In genomic region chr1:198411240-198411639, GRCh38 we compare ENCODE assay signal across 33 cellular contexts.
DNase-seq lines count a peak whose midpoint lies in the region; ATAC-seq, FAIRE-seq and TF ChIP-seq lines count a peak whose summit lies in the region.
"Had no signal": no experiment of that assay in that cellular context is flagged by ENCODE, and none has a peak within 500 bp of the region (broad histone marks: within the 10 kb centered on the region; RNA-seq: fewer than 3 reads in every experiment).

No MANE protein-coding gene starts in this region.

- no peak for TF ChIP-seq POLR2A in HepG2 (IDR thresholded peaks at IDR 0.05; ENCODE audit: insufficient read depth in 1 of 2, low read depth in 2 of 2, low read length in 2 of 2)
- no peak for TF ChIP-seq POLR2A in right lobe of liver (IDR thresholded peaks at IDR 0.05)
- TF ChIP-seq POLR2A in A549 (IDR thresholded peaks at IDR 0.05; ENCODE audit: low read length): no peak
- no peak for TF ChIP-seq POLR2A in IMR-90 (IDR thresholded peaks at IDR 0.05; ENCODE audit: low read depth, low read length)
- TF ChIP-seq POLR2A in K562 (conservative IDR thresholded peaks at IDR 0.05): no peak

- TF ChIP-seq EP300 in HepG2 (IDR thresholded peaks at IDR 0.05; ENCODE audit: low read depth in 2 of 2, low read length in 2 of 2): no peak
- TF ChIP-seq EP300 in HepG2 (CRISPR knock-in tag; IDR thresholded peaks at IDR 0.05; ENCODE audit: borderline replicate concordance): no peak
- TF ChIP-seq EP300 in A549 (IDR thresholded peaks at IDR 0.05): no peak
- TF ChIP-seq EP300 in K562 (IDR thresholded peaks at IDR 0.05; ENCODE audit: low read length): no peak

- no peak overlapping the region for H2BK5ac ChIP-seq in IMR-90 (ENCODE audit: low read depth, low read length, poor library complexity, severe bottlenecking)
- H2BK5ac ChIP-seq in trophoblast cell (ENCODE audit: low read depth, low read length, poor library complexity): no peak overlapping the region

- H3K9me3 ChIP-seq in HepG2 (ENCODE audit: low read length) (no peaks in the 10 kb centered on the region), right lobe of liver (no peaks in the 10 kb centered on the region), A549 (no peaks in the 10 kb centered on the region), IMR-90 (ENCODE audit: control insufficient read depth, insufficient read depth, low read length) (no peaks in the 10 kb centered on the region), K562 (replicated peaks; ENCODE audit: control insufficient read depth, insufficient read depth, low read depth, low read length) (no peaks in the 10 kb centered on the region), trophoblast cell (ENCODE audit: insufficient read depth, low read depth, low read length) (no peaks in the 10 kb centered on the region)
- H3K9me3 ChIP-seq: BE2C; BLaER1; BLaER1 treated with 17β-estradiol and CSF1 and Interleukin-3, amounts not matched to agents 10 nM and 100 nM; Caco-2 had no signal

- no peak overlapping the region for H3K4ac ChIP-seq in IMR-90 (ENCODE audit: low read depth, low read length)
- H3K4ac ChIP-seq in trophoblast cell (ENCODE audit: low read depth, low read length): no peak overlapping the region

- H3K9ac ChIP-seq in HepG2 (ENCODE audit: insufficient read depth, low read depth, low read length) (no peak overlapping the region), IMR-90 (ENCODE audit: low read depth, low read length) (no peak overlapping the region), K562 (ENCODE audit: insufficient read depth in 1 of 2, low read depth in 2 of 2, low read length in 2 of 2) (no peak overlapping the region), trophoblast cell (ENCODE audit: low read length) (no peak overlapping the region)
- H3K9ac ChIP-seq: BLaER1; BLaER1 treated with 17β-estradiol and CSF1 and Interleukin-3, amounts not matched to agents 10 nM and 100 nM had no signal

- no peaks in the 10 kb centered on the region for H3K36me3 ChIP-seq in HepG2 (replicated peaks in 1 of 2; ENCODE audit: control insufficient read depth in 1 of 2, insufficient read depth in 2 of 2, low read length in 2 of 2)
- no peaks in the 10 kb centered on the region for H3K36me3 ChIP-seq in right lobe of liver
- H3K36me3 ChIP-seq in IMR-90 (ENCODE audit: control insufficient read depth, insufficient read depth, low read length): no peaks in the 10 kb centered on the region
- no peaks in the 10 kb centered on the region for H3K36me3 ChIP-seq in K562 (ENCODE audit: control insufficient read depth, insufficient read depth, low read length)
- no peaks in the 10 kb centered on the region for H3K36me3 ChIP-seq in trophoblast cell (ENCODE audit: control insufficient read depth in 1 of 2, insufficient read depth in 2 of 2, low read length in 2 of 2)
- H3K36me3 ChIP-seq: BE2C; BLaER1; BLaER1 treated with 17β-estradiol and CSF1 and Interleukin-3, amounts not matched to agents 10 nM and 100 nM had no signal

- H3K27ac ChIP-seq in HepG2 (ENCODE audit: extremely low read length, insufficient read depth, low read length) (no peak overlapping the region), right lobe of liver (no peak overlapping the region), A549 (no peak overlapping the region), IMR-90 (ENCODE audit: insufficient read depth, low read length) (no peak overlapping the region), K562 (ENCODE audit: extremely low read depth, low read depth, low read length) (no peak overlapping the region), trophoblast cell (ENCODE audit: low read depth, low read length) (no peak overlapping the region)
- H3K27ac ChIP-seq: 22Rv1; BLaER1; BLaER1 treated with 17β-estradiol and CSF1 and Interleukin-3, amounts not matched to agents 10 nM and 100 nM; C4-2B had no signal

- no peak overlapping the region for H2AK9ac ChIP-seq in IMR-90 (replicated peaks; ENCODE audit: low read depth, low read length, poor library complexity)

- H2AFZ ChIP-seq in HepG2 (ENCODE audit: low read length) (no peak overlapping the region), IMR-90 (replicated peaks; ENCODE audit: low read length, poor library complexity) (no peak overlapping the region), K562 (ENCODE audit: low read depth, low read length) (no peak overlapping the region), trophoblast cell (ENCODE audit: insufficient read depth, low read length, poor library complexity) (no peak overlapping the region)

- H4K12ac ChIP-seq in trophoblast cell (ENCODE audit: low read depth, low read length): no peak overlapping the region

- no peak overlapping the region for H3K18ac ChIP-seq in IMR-90 (ENCODE audit: low read depth, low read length)
- H3K18ac ChIP-seq in trophoblast cell (ENCODE audit: low read length): no peak overlapping the region

- BruUV-seq in HepG2 (replicated peaks; lab: Mats Ljungman, UMichigan) (no TSS peak), IMR-90 (replicated peaks; lab: Mats Ljungman, UMichigan) (no TSS peak), K562 (replicated peaks; lab: Mats Ljungman, UMichigan) (no TSS peak)

- no peak overlapping the region for H2AK5ac ChIP-seq in IMR-90 (ENCODE audit: low read depth, low read length)
- no peak overlapping the region for H2AK5ac ChIP-seq in trophoblast cell (ENCODE audit: low read length)

- no peaks in the 10 kb centered on the region for H3K9me1 ChIP-seq in IMR-90 (ENCODE audit: insufficient read depth, low read length)
- no peaks in the 10 kb centered on the region for H3K9me1 ChIP-seq in K562 (ENCODE audit: control insufficient read depth, insufficient read depth, low read length)

- H3K4me3 ChIP-seq in HepG2 (replicated peaks in 1 of 3; ENCODE audit: insufficient read depth in 1 of 3, low read depth in 2 of 3, low read length in 3 of 3) (no peak overlapping the region), right lobe of liver (no peak overlapping the region), A549 (no peak overlapping the region), IMR-90 (ENCODE audit: insufficient read depth, low read depth, low read length) (no peak overlapping the region), K562 (no peak overlapping the region), trophoblast cell (ENCODE audit: low read depth, low read length) (no peak overlapping the region)
- H3K4me3 ChIP-seq: BLaER1; BLaER1 treated with 17β-estradiol and CSF1 and Interleukin-3, amounts not matched to agents 10 nM and 100 nM had no signal

- H3K4me2 ChIP-seq in HepG2 (ENCODE audit: low read depth, low read length) (no peak overlapping the region), A549 (no peak overlapping the region), IMR-90 (ENCODE audit: low read depth, low read length) (no peak overlapping the region), K562 (ENCODE audit: insufficient read depth, low read length) (no peak overlapping the region), trophoblast cell (ENCODE audit: low read length) (no peak overlapping the region)
- H3K4me2 ChIP-seq: BLaER1; BLaER1 treated with 17β-estradiol and CSF1 and Interleukin-3, amounts not matched to agents 10 nM and 100 nM had no signal

- H4K20me1 ChIP-seq in HepG2 (ENCODE audit: insufficient read depth, low read length) (no peaks in the 10 kb centered on the region), IMR-90 (ENCODE audit: insufficient read depth, low read length) (no peaks in the 10 kb centered on the region), K562 (replicated peaks; ENCODE audit: control insufficient read depth, insufficient read depth, low read length) (no peaks in the 10 kb centered on the region)
- H4K20me1 ChIP-seq: BLaER1; BLaER1 treated with 17β-estradiol and CSF1 and Interleukin-3, amounts not matched to agents 10 nM and 100 nM had no signal

- POLR2A ChIA-PET in HepG2 (lab: Yijun Ruan, JAX) (no interaction called here), A549 (lab: Yijun Ruan, JAX) (no interaction called here), IMR-90 (lab: Charles Lee; ENCODE audit: unreplicated experiment) (no interaction called here), K562 (lab: Yijun Ruan, JAX) (no interaction called here)

- H2BK12ac ChIP-seq in trophoblast cell (ENCODE audit: low read length): no peak overlapping the region

- no peak for TF ChIP-seq CTCF in HepG2 (CRISPR knock-in tag; IDR thresholded peaks at IDR 0.05)
- no peak for TF ChIP-seq CTCF in right lobe of liver (IDR thresholded peaks at IDR 0.05)
- TF ChIP-seq CTCF in A549 (IDR thresholded peaks at IDR 0.05): no peak
- TF ChIP-seq CTCF in IMR-90 (conservative IDR thresholded peaks at IDR 0.05; ENCODE audit: low read depth, low read length): no peak
- TF ChIP-seq CTCF in K562 (IDR thresholded peaks at IDR 0.05 in 2 of 3, conservative IDR thresholded peaks at IDR 0.05 in 1 of 3; ENCODE audit: insufficient read depth in 2 of 3, low read depth in 1 of 3, low read length in 3 of 3): no peak

- H3K79me1 ChIP-seq in IMR-90 (ENCODE audit: low read depth in 1 of 2, low read length in 2 of 2) (no peaks in the 10 kb centered on the region), trophoblast cell (ENCODE audit: low read length) (no peaks in the 10 kb centered on the region)

- FAIRE-seq in HepG2 (lab: Jason Lieb, UNC): no peak
- no peak for FAIRE-seq in A549 (lab: Jason Lieb, UNC)
- no peak for FAIRE-seq in K562 (lab: Jason Lieb, UNC)
- FAIRE-seq: A204.1 had no signal

- no peak for ATAC-seq in HepG2
- ATAC-seq in right lobe of liver: no peak
- ATAC-seq in A549: no peak
- ATAC-seq in IMR-90 (ENCODE audit: low read depth): no peak
- no peak for ATAC-seq in K562
- ATAC-seq: CD8-positive, alpha-beta T cell had no signal

- no peak for TF ChIP-seq RAD21 in HepG2 (CRISPR knock-in tag; IDR thresholded peaks at IDR 0.05)
- TF ChIP-seq RAD21 in A549 (conservative IDR thresholded peaks at IDR 0.05 in 1 of 2, IDR thresholded peaks at IDR 0.05 in 1 of 2): no peak
- TF ChIP-seq RAD21 in IMR-90 (IDR thresholded peaks at IDR 0.05; ENCODE audit: low read length): no peak
- no peak for TF ChIP-seq RAD21 in K562 (CRISPR knock-in tag; conservative IDR thresholded peaks at IDR 0.05 in 1 of 2, IDR thresholded peaks at IDR 0.05 in 1 of 2)

- H3K23ac ChIP-seq in IMR-90 (ENCODE audit: low read depth, low read length) (no peak overlapping the region), trophoblast cell (ENCODE audit: low read length) (no peak overlapping the region)

- no peaks in the 10 kb centered on the region for H3K27me3 ChIP-seq in HepG2 (ENCODE audit: control insufficient read depth in 1 of 2, insufficient read depth in 2 of 2, low read length in 2 of 2)
- H3K27me3 ChIP-seq in right lobe of liver: no peaks in the 10 kb centered on the region
- H3K27me3 ChIP-seq in IMR-90 (ENCODE audit: control insufficient read depth, insufficient read depth, low read length): no peaks in the 10 kb centered on the region
- no peaks in the 10 kb centered on the region for H3K27me3 ChIP-seq in K562 (ENCODE audit: control insufficient read depth in 2 of 2, insufficient read depth in 2 of 2, low read length in 2 of 2)
- H3K27me3 ChIP-seq in trophoblast cell (ENCODE audit: insufficient read depth, low read length): no peaks in the 10 kb centered on the region
- H3K27me3 ChIP-seq: BE2C; BLaER1; BLaER1 treated with 17β-estradiol and CSF1 and Interleukin-3, amounts not matched to agents 10 nM and 100 nM had no signal

- intact Hi-C loops in HepG2 (cut with micrococcal nuclease; ENCODE audit: unreplicated experiment) (no loop called here), right lobe of liver (cut with DNase I) (no loop called here), IMR-90 (cut with micrococcal nuclease) (no loop called here), K562 (cut with micrococcal nuclease) (no loop called here)

- H3K14ac ChIP-seq in IMR-90 (replicated peaks; ENCODE audit: low read depth, low read length) (no peak overlapping the region), trophoblast cell (ENCODE audit: low read length) (no peak overlapping the region)

- H4K8ac ChIP-seq in IMR-90 (ENCODE audit: low read depth in 2 of 2, low read length in 2 of 2) (no peak overlapping the region), trophoblast cell (ENCODE audit: low read depth, low read length) (no peak overlapping the region)

- no peak overlapping the region for H2BK15ac ChIP-seq in IMR-90 (ENCODE audit: low read depth, low read length)

- dilution Hi-C loops in IMR-90 (cut with HindIII; ENCODE audit: low sequenced_read_pairs, unreplicated experiment): no loop called here

- in situ Hi-C loops in HepG2 (cut with HindIII; ENCODE audit: extremely low pct_ligation_motif_present, low pct_unique_long_range_greater_than_20kb): no loop called here
- in situ Hi-C loops in IMR-90 (cut with MboI; ENCODE audit: low sequenced_read_pairs): no loop called here
- in situ Hi-C loops in K562 (cut with MboI): no loop called here

- H4K91ac ChIP-seq in IMR-90 (ENCODE audit: insufficient read depth, low read depth, low read length): no peak overlapping the region
- H4K91ac ChIP-seq in trophoblast cell (ENCODE audit: low read depth, low read length): no peak overlapping the region

- H3K79me2 ChIP-seq in HepG2 (ENCODE audit: insufficient read depth, low read length) (no peaks in the 10 kb centered on the region), K562 (ENCODE audit: control insufficient read depth, insufficient read depth, low read length) (no peaks in the 10 kb centered on the region), trophoblast cell (ENCODE audit: control insufficient read depth, insufficient read depth, low read length, poor library complexity) (no peaks in the 10 kb centered on the region)

- no peak for DNase-seq in HepG2 (ENCODE audit: low spot score)
- DNase-seq in right lobe of liver: no peak
- no peak for DNase-seq in A549 (ENCODE audit: low read depth in 1 of 2, low spot score in 1 of 2)
- DNase-seq in IMR-90: no peak
- no peak for DNase-seq in K562 (ENCODE audit: extremely low read depth in 1 of 4, low spot score in 3 of 4)
- DNase-seq in globus pallidus (ENCODE audit: low spot score): no peak
- DNase-seq in trophoblast cell: no peak
- DNase-seq in NCI-H1694 (lab: John Stamatoyannopoulos, UW): no peak
- DNase-seq: 8988T; ACHN; AML-193; BE2C; C1 segment of cervical spinal cord; Caco-2; Calu3; CD4-positive, alpha-beta memory T cell; CD4-positive, alpha-beta T cell; CD4-positive, CD25-positive, alpha-beta regulatory T cell; CD8-positive, alpha-beta memory T cell; CD8-positive, alpha-beta T cell; COR-L47; DMS 273 treated with DMSO at 0.1 percent for 48 hours; DMS153; DMS53; DMS79; DMS79 treated with DMSO at 0.1 percent for 48 hours; DND-41; EL had no signal

- no peak overlapping the region for H2BK20ac ChIP-seq in IMR-90 (ENCODE audit: low read depth, low read length)

- H4K5ac ChIP-seq in IMR-90 (ENCODE audit: low read depth, low read length): no peak overlapping the region

- H2BK120ac ChIP-seq in IMR-90 (ENCODE audit: low read depth, low read length) (no peak overlapping the region), trophoblast cell (ENCODE audit: insufficient read depth, low read length, poor library complexity) (no peak overlapping the region)

- H3K4me1 ChIP-seq in HepG2 (ENCODE audit: insufficient read depth, low read length): no peaks in the 10 kb centered on the region
- no peaks in the 10 kb centered on the region for H3K4me1 ChIP-seq in right lobe of liver
- no peaks in the 10 kb centered on the region for H3K4me1 ChIP-seq in A549
- H3K4me1 ChIP-seq in IMR-90 (ENCODE audit: control insufficient read depth, insufficient read depth, low read length): no peaks in the 10 kb centered on the region
- H3K4me1 ChIP-seq in K562 (replicated peaks in 1 of 2; ENCODE audit: control insufficient read depth in 2 of 2, insufficient read depth in 2 of 2, low read length in 2 of 2): no peaks in the 10 kb centered on the region
- H3K4me1 ChIP-seq in trophoblast cell (ENCODE audit: control insufficient read depth in 1 of 2, insufficient read depth in 2 of 2, low read length in 2 of 2): no peaks in the 10 kb centered on the region
- H3K4me1 ChIP-seq: BE2C; BLaER1; BLaER1 treated with 17β-estradiol and CSF1 and Interleukin-3, amounts not matched to agents 10 nM and 100 nM; Caco-2 had no signal

- no peak overlapping the region for H3K56ac ChIP-seq in IMR-90 (ENCODE audit: extremely low read depth, insufficient read depth, low read length)

- CTCF ChIA-PET in HepG2 (lab: Yijun Ruan, JAX; ENCODE audit: low intra/inter-chr PET ratio, low total read pairs) (no interaction called here), A549 (lab: Yijun Ruan, JAX) (no interaction called here), IMR-90 (lab: Yijun Ruan, JAX) (no interaction called here), K562 (lab: Yijun Ruan, JAX; ENCODE audit: low intra/inter-chr PET ratio) (no interaction called here)

Comparison
In these comparisons a context has a peak if more than half of its experiments do, and no peak if none do; other contexts are left out.
1. Of the 241 proteins assayed by ChIP-seq in both HepG2 and K562: peak only in HepG2: none; only in K562: MAFG; in both: MAFF and MAFK; in neither: 238.